Comparison of ENCODE assay signal across 11 cellular contexts in genomic region chr6:110951986-110952794, GRCh38. TPM values are rescaled to one million over a fixed set of nuclear protein-coding genes. Genes with fewer than 3 reads are reported as not detected.
A peak's percentile ranks its signal among the peaks of the same experiment; 100 is the strongest.
DNase-seq lines count a peak whose midpoint lies in the region; ATAC-seq, FAIRE-seq and TF ChIP-seq lines count a peak whose summit lies in the region.
"Had no signal": no experiment of that assay in that cellular context is flagged by ENCODE, and none has a peak within 500 bp of the region (broad histone marks: within the 10 kb centered on the region; RNA-seq: fewer than 3 reads in every experiment).

No MANE protein-coding gene starts in this region.

- H3K36me3 Mint-ChIP-seq in type B pancreatic cell = no peaks in the 10 kb centered on the region
- H3K36me3 Mint-ChIP-seq in activated naive CD4-positive, alpha-beta T cell treated with anti-CD3 and anti-CD28 coated beads for 36 hours (ENCODE audit: low read depth) = no peaks in the 10 kb centered on the region
- H3K36me3 Mint-ChIP-seq in activated naive CD8-positive, alpha-beta T cell treated with anti-CD3 and anti-CD28 coated beads for 36 hours = peaks cover 3% of the 10 kb centered on the region
- H3K36me3 Mint-ChIP-seq: activated naive CD4-positive, alpha-beta T cell treated with anti-CD3 and anti-CD28 coated beads, Interleukin-2, amount 10 ng/mL, durations not matched to agents 7 days and 5 days had no signal

- H3K4me3 ChIP-seq in astrocyte of the spinal cord (ENCODE audit: low read depth, low read length) = no peak overlapping the region
- H3K4me3 ChIP-seq: esophagus squamous epithelium had no signal

- H3K4me1 Mint-ChIP-seq in type B pancreatic cell (ENCODE audit: unreplicated experiment) = peaks cover 16% of the 10 kb centered on the region
- peaks cover 1% of the 10 kb centered on the region for H3K4me1 Mint-ChIP-seq in activated naive CD4-positive, alpha-beta T cell treated with anti-CD3 and anti-CD28 coated beads for 36 hours (ENCODE audit: low read depth)
- peaks cover 5% of the 10 kb centered on the region for H3K4me1 Mint-ChIP-seq in activated naive CD8-positive, alpha-beta T cell treated with anti-CD3 and anti-CD28 coated beads for 36 hours

- intact Hi-C loops in activated naive CD4-positive, alpha-beta T cell treated with anti-CD3 and anti-CD28 coated beads for 36 hours (cut with micrococcal nuclease) = no loop called here

- in situ Hi-C loops in astrocyte of the spinal cord (cut with HindIII; ENCODE audit: low sequenced_read_pairs) = loop anchor here (10.0 kb wide), 1 partner anchor 417 kb away; no protein-coding TSS in a partner anchor

- DNase-seq in HTR-8/SVneo (ENCODE audit: insufficient read length, low spot score) = peak; percentile 44
- DNase-seq in astrocyte of the spinal cord (ENCODE audit: low read depth, low spot score) = peak; percentile 41
- peak; percentile 97 for DNase-seq in kidney glomerular epithelial cell (lab: John Stamatoyannopoulos, UW)
- DNase-seq in type B pancreatic cell (ENCODE audit: extremely low spot score, unreplicated experiment) = no peak
- no peak for DNase-seq in activated naive CD4-positive, alpha-beta T cell treated with anti-CD3 and anti-CD28 coated beads for 36 hours
- no peak for DNase-seq in activated naive CD8-positive, alpha-beta T cell treated with anti-CD3 and anti-CD28 coated beads for 36 hours
- DNase-seq: activated naive CD4-positive, alpha-beta T cell treated with anti-CD3 and anti-CD28 coated beads, Interleukin-2, amount 10 ng/mL, durations not matched to agents 7 days and 5 days; esophagus squamous epithelium; NCI-H524 treated with DMSO at 0.1 percent for 48 hours; WERI-Rb-1 had no signal

- no peak overlapping the region for H3K4me3 Mint-ChIP-seq in type B pancreatic cell
- H3K4me3 Mint-ChIP-seq in activated naive CD4-positive, alpha-beta T cell treated with anti-CD3 and anti-CD28 coated beads for 36 hours = no peak overlapping the region
- H3K4me3 Mint-ChIP-seq in activated naive CD8-positive, alpha-beta T cell treated with anti-CD3 and anti-CD28 coated beads for 36 hours = no peak overlapping the region
- H3K4me3 Mint-ChIP-seq: activated naive CD4-positive, alpha-beta T cell treated with anti-CD3 and anti-CD28 coated beads, Interleukin-2, amount 10 ng/mL, durations not matched to agents 7 days and 5 days had no signal

- CTCF ChIA-PET in activated naive CD4-positive, alpha-beta T cell treated with anti-CD3 and anti-CD28 coated beads for 36 hours (lab: Charles Lee) = interaction anchor here (0.6 to 3.9 kb wide), 4 partner anchors 138 to 424 kb away, joined by 3 to 48 read pairs (median 18); no protein-coding TSS in a partner anchor

- no peak for ATAC-seq in HG03439 (IDR thresholded peaks at IDR 0.05; ENCODE audit: unreplicated experiment)

- H3K27ac Mint-ChIP-seq in type B pancreatic cell = peak overlapping the region; percentile 64
- no peak overlapping the region for H3K27ac Mint-ChIP-seq in activated naive CD4-positive, alpha-beta T cell treated with anti-CD3 and anti-CD28 coated beads for 36 hours
- H3K27ac Mint-ChIP-seq in activated naive CD8-positive, alpha-beta T cell treated with anti-CD3 and anti-CD28 coated beads for 36 hours = no peak overlapping the region
- H3K27ac Mint-ChIP-seq: activated naive CD4-positive, alpha-beta T cell treated with anti-CD3 and anti-CD28 coated beads, Interleukin-2, amount 10 ng/mL, durations not matched to agents 7 days and 5 days had no signal

- no peaks in the 10 kb centered on the region for H3K27me3 Mint-ChIP-seq in type B pancreatic cell
- H3K27me3 Mint-ChIP-seq in activated naive CD4-positive, alpha-beta T cell treated with anti-CD3 and anti-CD28 coated beads for 36 hours (ENCODE audit: low read depth) = no peaks in the 10 kb centered on the region
- peaks cover 11% of the 10 kb centered on the region for H3K27me3 Mint-ChIP-seq in activated naive CD8-positive, alpha-beta T cell treated with anti-CD3 and anti-CD28 coated beads for 36 hours

- FAIRE-seq in HTR-8/SVneo (lab: Jason Lieb, UNC) = no peak

- no peak for TF ChIP-seq CTCF in astrocyte of the spinal cord (IDR thresholded peaks at IDR 0.05; ENCODE audit: low read depth, low read length)
- no peak for TF ChIP-seq CTCF in type B pancreatic cell (conservative IDR thresholded peaks at IDR 0.05)

- H3K9me3 Mint-ChIP-seq in type B pancreatic cell = no peaks in the 10 kb centered on the region
- no peaks in the 10 kb centered on the region for H3K9me3 Mint-ChIP-seq in activated naive CD4-positive, alpha-beta T cell treated with anti-CD3 and anti-CD28 coated beads for 36 hours
- no peaks in the 10 kb centered on the region for H3K9me3 Mint-ChIP-seq in activated naive CD8-positive, alpha-beta T cell treated with anti-CD3 and anti-CD28 coated beads for 36 hours
- H3K9me3 Mint-ChIP-seq: activated naive CD4-positive, alpha-beta T cell treated with anti-CD3 and anti-CD28 coated beads, Interleukin-2, amount 10 ng/mL, durations not matched to agents 7 days and 5 days had no signal

RNA-seq across cellular contexts. Expression of gene GTF3C6, which starts 6.3 kb away (rescaled TPM):
- total RNA-seq in type B pancreatic cell (ENCODE audit: low replicate concordance) = 60.4 and 92.9 TPM in 2 replicates
- total RNA-seq in activated naive CD4-positive, alpha-beta T cell treated with anti-CD3 and anti-CD28 coated beads for 36 hours = 10 to 100 TPM; 81.6 to 84.7 TPM
- total RNA-seq in activated naive CD8-positive, alpha-beta T cell treated with anti-CD3 and anti-CD28 coated beads for 36 hours = 100 to 1,000 TPM; 145 to 147 TPM

RNA-seq across cellular contexts. Expression of gene RPF2, which starts 29.6 kb away (rescaled TPM):
- 25.2 and 28.8 TPM in 2 replicates for total RNA-seq in type B pancreatic cell (ENCODE audit: low replicate concordance)
- 10 to 100 TPM; 43.5 to 45.8 TPM for total RNA-seq in activated naive CD4-positive, alpha-beta T cell treated with anti-CD3 and anti-CD28 coated beads for 36 hours
- total RNA-seq in activated naive CD8-positive, alpha-beta T cell treated with anti-CD3 and anti-CD28 coated beads for 36 hours = 10 to 100 TPM; 75.0 to 75.3 TPM

Comparison
In these comparisons a context has a peak if more than half of its experiments do, and no peak if none do; other contexts are left out.
1. DNase-seq: peak in HTR-8/SVneo (single experiment), astrocyte of the spinal cord (single experiment) and kidney glomerular epithelial cell (single experiment); none in type B pancreatic cell (single experiment), activated naive CD4-positive, alpha-beta T cell treated with anti-CD3 and anti-CD28 coated beads for 36 hours (single experiment) and activated naive CD8-positive, alpha-beta T cell treated with anti-CD3 and anti-CD28 coated beads for 36 hours (single experiment).